Comparison of ENCODE assay signal across 13 cellular contexts in the genomic region with DNA sequence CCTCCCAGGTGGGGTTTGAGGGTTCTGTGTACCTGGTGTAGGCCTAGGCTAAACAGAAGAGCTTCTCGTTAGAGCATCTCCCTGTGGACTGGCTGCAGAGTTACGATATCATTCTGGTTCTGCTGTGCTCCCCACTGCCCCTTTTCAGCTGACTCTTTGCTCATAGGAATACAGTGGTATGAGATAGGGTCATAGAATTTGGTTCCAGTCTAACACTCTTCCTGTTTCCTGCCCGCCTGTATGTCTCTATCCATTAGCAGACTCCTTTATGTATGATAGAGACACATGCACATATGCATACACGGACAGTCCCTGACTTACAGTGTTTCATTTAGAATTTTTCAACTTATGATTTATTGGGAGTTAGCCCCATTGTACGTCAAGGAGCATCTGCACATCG. TPM values are rescaled to one million over a fixed set of nuclear protein-coding genes. Genes with fewer than 3 reads are reported as not detected.
A peak's percentile ranks its signal among the peaks of the same experiment; 100 is the strongest.
DNase-seq lines count a peak whose midpoint lies in the region; ATAC-seq and TF ChIP-seq lines count a peak whose summit lies in the region.
"Had no signal": no experiment of that assay in that cellular context is flagged by ENCODE, and none has a peak within 500 bp of the region (broad histone marks: within the 10 kb centered on the region; RNA-seq: fewer than 3 reads in every experiment).

No MANE protein-coding gene starts in this region.

- H3K79me2 ChIP-seq in OCI-LY7 (ENCODE audit: insufficient read depth, low read depth, low read length) = peaks cover 99% of the 10 kb centered on the region
- peaks cover 100% of the 10 kb centered on the region for H3K79me2 ChIP-seq in SK-N-SH (ENCODE audit: insufficient read depth)

- H3K27me3 ChIP-seq in heart left ventricle (no peaks in the 10 kb centered on the region), stomach (no peaks in the 10 kb centered on the region), SK-N-SH (ENCODE audit: insufficient read depth) (no peaks in the 10 kb centered on the region)

- H3K4me1 Mint-ChIP-seq in effector memory CD8-positive, alpha-beta T cell (ENCODE audit: low read depth in 2 of 2) = peaks cover 73 to 86% of the 10 kb centered on the region in 2 donors

- H3K9ac ChIP-seq in SK-N-SH = no peak overlapping the region

- peaks cover 4% of the 10 kb centered on the region for H3F3A ChIP-seq in SK-N-SH (replicated peaks; ENCODE audit: insufficient read depth)

- H3K27ac ChIP-seq in heart left ventricle (peak overlapping the region in 10 of 12 donors; percentile 50 to 90 (median 74)), OCI-LY7 (ENCODE audit: low read depth, low read length, poor library complexity, severe bottlenecking) (peak overlapping the region; percentile 81), stomach (peak overlapping the region; percentile 26 to 86 (median 74)), SK-N-SH (ENCODE audit: low read depth in 2 of 2, low read length in 1 of 2) (no peak overlapping the region)

- H2AFZ ChIP-seq in OCI-LY7 (ENCODE audit: low read length) = no peak overlapping the region
- no peak overlapping the region for H2AFZ ChIP-seq in SK-N-SH (ENCODE audit: low read depth)

- H3K36me3 ChIP-seq in heart left ventricle (peaks cover 0 to 12% (median 0%) of the 10 kb centered on the region in 9 donors), OCI-LY7 (ENCODE audit: insufficient read depth, low read length) (peaks cover 76% of the 10 kb centered on the region), stomach (peaks cover 0 to 8% (median 0%) of the 10 kb centered on the region in 4 donors), SK-N-SH (replicated peaks in 1 of 2; ENCODE audit: control insufficient read depth in 1 of 2, insufficient read depth in 2 of 2, low read length in 1 of 2) (peaks cover 0 to 5% of the 10 kb centered on the region in 2 experiments)

- TF ChIP-seq CTCF in heart left ventricle (IDR thresholded peaks at IDR 0.05) (no peak), OCI-LY7 (conservative IDR thresholded peaks at IDR 0.05; ENCODE audit: low read length) (no peak), stomach (IDR thresholded peaks at IDR 0.05) (no peak), SK-N-SH (IDR thresholded peaks at IDR 0.05) (no peak)

- intact Hi-C loops in heart left ventricle (cut with DNase I) = loop anchor here in 1 of 10 donors (5.0 kb wide), 1 partner anchor 53 kb away; the partner anchor contains the start of gene FAM193A
- intact Hi-C loops in left cardiac atrium (cut with DNase I) = no loop called here
- intact Hi-C loops in OCI-LY7 (cut with micrococcal nuclease; ENCODE audit: unreplicated experiment) = no loop called here
- intact Hi-C loops in stomach (cut with DNase I; ENCODE audit: low total_unique reads) = no loop called here

- peaks cover 38% of the 10 kb centered on the region for H3K36me3 Mint-ChIP-seq in effector memory CD8-positive, alpha-beta T cell (ENCODE audit: insufficient read depth)

- H4K20me1 ChIP-seq in OCI-LY7 (ENCODE audit: insufficient read depth, low read length) = peaks cover 65% of the 10 kb centered on the region
- peaks cover 98% of the 10 kb centered on the region for H4K20me1 ChIP-seq in SK-N-SH (ENCODE audit: insufficient read depth)

- 80 to 84% (median 83%) methylated on average over 6 of the region's 6 CpGs for WGBS in heart left ventricle, 4 donors
- WGBS in stomach, 5 donors = 74 to 83% (median 80%) methylated on average over 6 of the region's 6 CpGs
- WGBS in SK-N-SH (ENCODE audit: low lambda C conversion rate) = 92% methylated on average over 5 of the region's 6 CpGs

- peaks cover 20 to 95% (median 74%) of the 10 kb centered on the region in 12 donors for H3K4me1 ChIP-seq in heart left ventricle
- peaks cover 70% of the 10 kb centered on the region for H3K4me1 ChIP-seq in OCI-LY7 (ENCODE audit: insufficient read depth, low read length, poor library complexity, severe bottlenecking)
- peaks cover 90 to 100% (median 96%) of the 10 kb centered on the region in 4 donors for H3K4me1 ChIP-seq in stomach
- peaks cover 14 to 16% of the 10 kb centered on the region in 2 experiments; a peak in 2 of 4 replicates for H3K4me1 ChIP-seq in SK-N-SH (ENCODE audit: control insufficient read depth in 1 of 2, insufficient read depth in 2 of 2, low read depth in 1 of 2, low read length in 1 of 2)

- H3K27me3 Mint-ChIP-seq in effector memory CD8-positive, alpha-beta T cell = no peaks in the 10 kb centered on the region

- DNase-seq in heart left ventricle (no peak), left cardiac atrium (no peak), OCI-LY7 (ENCODE audit: low spot score) (peak; percentile 29), stomach (no peak), SK-N-SH (no peak), GM19238 (ENCODE audit: insufficient read length, low spot score) (no peak), UCSD-AML1 (lab: John Stamatoyannopoulos, UW; ENCODE audit: unreplicated experiment) (no peak)
- no peak for DNase-seq in effector memory CD8-positive, alpha-beta T cell
- DNase-seq: GOT3; islet precursor cell; NCI-H1436 treated with DMSO at 0.1 percent for 48 hours; NCI-H510A treated with DMSO at 0.1 percent for 48 hours; stimulated activated CD4-positive, alpha-beta T cell treated with anti-CD3 and anti-CD28 coated beads, Interleukin-2, amount 100 ng/mL, for 48 hours had no signal

- H3K4me3 ChIP-seq in heart left ventricle (no peak overlapping the region), OCI-LY7 (ENCODE audit: low read depth, low read length, poor library complexity, severe bottlenecking) (peak overlapping the region; percentile 50), stomach (no peak overlapping the region), SK-N-SH (ENCODE audit: low read depth in 2 of 2, low read length in 1 of 2) (no peak overlapping the region)

- H3K9me3 Mint-ChIP-seq in effector memory CD8-positive, alpha-beta T cell = no peaks in the 10 kb centered on the region

- no peaks in the 10 kb centered on the region for H3K9me3 ChIP-seq in heart left ventricle
- no peaks in the 10 kb centered on the region for H3K9me3 ChIP-seq in OCI-LY7 (ENCODE audit: low read length)
- no peaks in the 10 kb centered on the region for H3K9me3 ChIP-seq in stomach
- H3K9me3 ChIP-seq in SK-N-SH = no peaks in the 10 kb centered on the region

- ATAC-seq in heart left ventricle (no peak), left cardiac atrium (no peak)
- ATAC-seq in effector memory CD8-positive, alpha-beta T cell (replicated peaks) = no peak

- CTCF ChIA-PET in OCI-LY7 (lab: Charles Lee; ENCODE audit: unreplicated experiment) (no interaction called here), SK-N-SH (lab: Yijun Ruan, JAX) (no interaction called here)

- no TSS peak for BruUV-seq in OCI-LY7 (replicated peaks; lab: Mats Ljungman, UMichigan)

- TF ChIP-seq RAD21 in SK-N-SH (IDR thresholded peaks at IDR 0.05; ENCODE audit: low read length) = no peak

- H3K4me2 ChIP-seq in OCI-LY7 (ENCODE audit: low read length) (peak overlapping the region; percentile 81), SK-N-SH (no peak overlapping the region)

- peak overlapping the region; percentile 77 to 92 for H3K27ac Mint-ChIP-seq in effector memory CD8-positive, alpha-beta T cell

- TF ChIP-seq POLR2A in heart left ventricle (IDR thresholded peaks at IDR 0.05) = no peak
- no peak for TF ChIP-seq POLR2A in stomach (IDR thresholded peaks at IDR 0.05)

- no peak for TF ChIP-seq EP300 in stomach (IDR thresholded peaks at IDR 0.05)
- no peak for TF ChIP-seq EP300 in SK-N-SH (IDR thresholded peaks at IDR 0.05; ENCODE audit: borderline replicate concordance in 1 of 2, low read depth in 1 of 2, low read length in 1 of 2)

- H3K4me3 Mint-ChIP-seq in effector memory CD8-positive, alpha-beta T cell = peak overlapping the region; percentile 74 to 78

- H3K9me2 ChIP-seq in OCI-LY7 (ENCODE audit: insufficient read depth, low read length) (no peaks in the 10 kb centered on the region), SK-N-SH (no peaks in the 10 kb centered on the region)

- POLR2A ChIA-PET in OCI-LY7 (lab: Charles Lee) = interaction anchor here (1.1 to 1.6 kb wide), 2 partner anchors 14 to 18 kb away, joined by 4 to 5 read pairs; no protein-coding TSS in a partner anchor
- POLR2A ChIA-PET in SK-N-SH (lab: Yijun Ruan, JAX) = interaction anchor here (0.6 to 1.3 kb wide), 2 partner anchors 8 to 33 kb away, joined by 3 to 6 read pairs; no protein-coding TSS in a partner anchor

TF ChIP-seq in SK-N-SH, 30 proteins besides CTCF, POLR2A, EP300 and RAD21 (continues in another document):
- TF ChIP-seq YY1 (IDR thresholded peaks at IDR 0.05; ENCODE audit: low read depth) (no peak), TCF12 (IDR thresholded peaks at IDR 0.05) (no peak), RXRA (IDR thresholded peaks at IDR 0.05; ENCODE audit: borderline replicate concordance, low read depth) (no peak), POLR2AphosphoS5 (IDR thresholded peaks at IDR 0.05; ENCODE audit: low read depth, low read length) (no peak), RCOR1 (IDR thresholded peaks at IDR 0.05; ENCODE audit: low read length) (no peak), MAX (IDR thresholded peaks at IDR 0.05; ENCODE audit: low read depth) (no peak)

RNA-seq across cellular contexts. Expression of gene RNF4, which starts 15.3 kb away (rescaled TPM):
- total RNA-seq in heart left ventricle (10 to 100 TPM; 24.3 to 45.7 (median 30.8) TPM), left cardiac atrium (10 to 100 TPM; 22.5 to 37.0 TPM), OCI-LY7 (2022) (76.5 and 77.5 TPM in 2 replicates), stomach (10 to 100 TPM in 4 of 5 donors, 1 to 10 TPM in 1; 5.3 to 75.2 (median 42.9) TPM)
- polyA plus RNA-seq in heart left ventricle (10 to 100 TPM; 10.6 to 36.3 TPM), stomach (10 to 100 TPM; 15.3 to 29.3 (median 28.8) TPM), SK-N-SH (2012; rRNA removed) (60.7 and 85.3 TPM in 2 replicates)
- total RNA-seq in OCI-LY7 (2014; rRNA removed; shearing (Covaris generic)) = 63.6 and 65.0 TPM in 2 replicates
- polyA plus RNA-seq in SK-N-SH (2012; cell fraction: cytosol; rRNA removed) = 71.4 and 78.1 TPM in 2 replicates
- 48.6 and 65.2 TPM in 2 replicates for polyA plus RNA-seq in SK-N-SH (2012; cell fraction: nucleus; rRNA removed)

RNA-seq across cellular contexts. Expression of gene FAM193A, which starts 52.3 kb away (rescaled TPM):
- total RNA-seq in heart left ventricle (10 to 100 TPM; 12.6 to 21.0 (median 17.3) TPM), left cardiac atrium (10 to 100 TPM; 15.1 to 16.6 TPM), OCI-LY7 (2022) (36.7 and 38.6 TPM in 2 replicates), stomach (100 to 1,000 TPM in 1 of 5 donors, 10 to 100 TPM in 4; 22.2 to 107 (median 37.9) TPM)
- polyA plus RNA-seq in heart left ventricle (10 to 100 TPM in 1 of 2 donors, 1 to 10 TPM in 1; 9.7 to 10.6 TPM), stomach (1 to 10 TPM; 4.9 to 7.0 (median 7.0) TPM), SK-N-SH (2012; rRNA removed) (7.0 and 9.2 TPM in 2 replicates)
- 17.1 and 17.8 TPM in 2 replicates for total RNA-seq in OCI-LY7 (2014; rRNA removed; shearing (Covaris generic))
- 6.3 and 7.8 TPM in 2 replicates for polyA plus RNA-seq in SK-N-SH (2012; cell fraction: cytosol; rRNA removed)
- 28.8 and 33.4 TPM in 2 replicates for polyA plus RNA-seq in SK-N-SH (2012; cell fraction: nucleus; rRNA removed)

Comparison
In these comparisons a context has a peak if more than half of its experiments do, and no peak if none do; other contexts are left out.
1. H3K27ac ChIP-seq: peak in heart left ventricle (10 of 12), OCI-LY7 (single experiment) and stomach (5 of 5); none in SK-N-SH (0 of 2).